In genomic region chr15:60373327-60373726, GRCh38 we compare ENCODE assay signal across 12 cellular contexts. TPM values are rescaled to one million over a fixed set of nuclear protein-coding genes. Genes with fewer than 3 reads are reported as not detected.
DNase-seq lines count a peak whose midpoint lies in the region; ATAC-seq and TF ChIP-seq lines count a peak whose summit lies in the region.
"Had no signal": no experiment of that assay in that cellular context is flagged by ENCODE, and none has a peak within 500 bp of the region (broad histone marks: within the 10 kb centered on the region; RNA-seq: fewer than 3 reads in every experiment).

No MANE protein-coding gene starts in this region.

- H3K27me3 Mint-ChIP-seq in chondrocyte (ENCODE audit: low read depth) = no peaks in the 10 kb centered on the region
- no peaks in the 10 kb centered on the region for H3K27me3 Mint-ChIP-seq in activated naive CD4-positive, alpha-beta T cell treated with anti-CD3 and anti-CD28 coated beads, Interleukin-2, amount 10 ng/mL, durations not matched to agents 7 days and 5 days
- H3K27me3 Mint-ChIP-seq in immature natural killer cell (ENCODE audit: low read depth in 3 of 3) = peaks cover 0 to 1% (median 0%) of the 10 kb centered on the region in 3 donors

- CTCF ChIA-PET in activated naive CD4-positive, alpha-beta T cell treated with anti-CD3 and anti-CD28 coated beads, Interleukin-2, amount 10 ng/mL, durations not matched to agents 7 days and 5 days (lab: Charles Lee) = interaction anchor here (1.4 kb wide), 1 partner anchor 11 kb away, joined by 4 read pairs; no protein-coding TSS in a partner anchor

- DNase-seq in heart right ventricle (no peak), cardiac septum (ENCODE audit: low spot score) (no peak), chondrocyte (ENCODE audit: low spot score) (no peak), immature natural killer cell (no peak)
- DNase-seq in activated naive CD4-positive, alpha-beta T cell treated with anti-CD3 and anti-CD28 coated beads, Interleukin-2, amount 10 ng/mL, durations not matched to agents 7 days and 5 days = no peak
- DNase-seq: AML-193, caudate nucleus, NCI-H748 treated with DMSO at 0.1 percent for 48 hours, T-helper 1 cell had no signal

- H3K36me3 ChIP-seq in heart right ventricle = peaks cover 0 to 100% (median 3%) of the 10 kb centered on the region in 9 donors
- no peaks in the 10 kb centered on the region for H3K36me3 ChIP-seq in neuron (ENCODE audit: insufficient read depth, low read length)
- H3K36me3 ChIP-seq in urinary bladder (ENCODE audit: insufficient read depth) = no peaks in the 10 kb centered on the region

- H3K27ac ChIP-seq in heart right ventricle (peak overlapping the region in 9 of 10 donors; percentile 58 to 95 (median 81)), urinary bladder (ENCODE audit: low read depth) (peak overlapping the region; percentile 27)

- H3K27ac Mint-ChIP-seq in chondrocyte (ENCODE audit: unreplicated experiment) = peak overlapping the region; percentile 99
- no peak overlapping the region for H3K27ac Mint-ChIP-seq in activated naive CD4-positive, alpha-beta T cell treated with anti-CD3 and anti-CD28 coated beads, Interleukin-2, amount 10 ng/mL, durations not matched to agents 7 days and 5 days
- peak overlapping the region in 2 of 6 donors; percentile 35 to 54 for H3K27ac Mint-ChIP-seq in immature natural killer cell

- peaks cover 3 to 97% (median 76%) of the 10 kb centered on the region in 9 donors for H3K4me1 ChIP-seq in heart right ventricle
- H3K4me1 ChIP-seq in neuron (ENCODE audit: insufficient read depth, low read length) = peaks cover 32% of the 10 kb centered on the region
- H3K4me1 ChIP-seq in urinary bladder (ENCODE audit: insufficient read depth) = peaks cover 2% of the 10 kb centered on the region

- peaks cover 98% of the 10 kb centered on the region for H3K4me1 Mint-ChIP-seq in chondrocyte (ENCODE audit: low read depth)
- no peaks in the 10 kb centered on the region for H3K4me1 Mint-ChIP-seq in activated naive CD4-positive, alpha-beta T cell treated with anti-CD3 and anti-CD28 coated beads, Interleukin-2, amount 10 ng/mL, durations not matched to agents 7 days and 5 days
- H3K4me1 Mint-ChIP-seq in immature natural killer cell = peaks cover 3 to 13% of the 10 kb centered on the region in 2 donors

- H3K4me3 Mint-ChIP-seq in chondrocyte (ENCODE audit: unreplicated experiment) (peak overlapping the region; percentile 29), immature natural killer cell (no peak overlapping the region)
- no peak overlapping the region for H3K4me3 Mint-ChIP-seq in activated naive CD4-positive, alpha-beta T cell treated with anti-CD3 and anti-CD28 coated beads, Interleukin-2, amount 10 ng/mL, durations not matched to agents 7 days and 5 days

- no peaks in the 10 kb centered on the region for H3K9me3 Mint-ChIP-seq in chondrocyte (ENCODE audit: low read depth)
- H3K9me3 Mint-ChIP-seq in activated naive CD4-positive, alpha-beta T cell treated with anti-CD3 and anti-CD28 coated beads, Interleukin-2, amount 10 ng/mL, durations not matched to agents 7 days and 5 days = no peaks in the 10 kb centered on the region
- no peaks in the 10 kb centered on the region for H3K9me3 Mint-ChIP-seq in immature natural killer cell

- H3K9me3 ChIP-seq in heart right ventricle = no peaks in the 10 kb centered on the region
- H3K9me3 ChIP-seq in neuron (ENCODE audit: low read length) = no peaks in the 10 kb centered on the region

- H3K27me3 ChIP-seq in heart right ventricle (no peaks in the 10 kb centered on the region), neuron (ENCODE audit: insufficient read depth, low read length) (no peaks in the 10 kb centered on the region)

- intact Hi-C loops in heart right ventricle (cut with DNase I) (no loop called here), cardiac septum (cut with DNase I) (loop anchor here (5.0 kb wide), 1 partner anchor 54 kb away; no protein-coding TSS in a partner anchor)

- no peak for TF ChIP-seq CTCF in heart right ventricle (IDR thresholded peaks at IDR 0.05)
- TF ChIP-seq CTCF in chondrocyte (IDR thresholded peaks at IDR 0.05) = no peak

- H3K4me3 ChIP-seq in heart right ventricle = no peak overlapping the region
- no peak overlapping the region for H3K4me3 ChIP-seq in neuron (ENCODE audit: low read length)
- no peak overlapping the region for H3K4me3 ChIP-seq in urinary bladder (ENCODE audit: low read depth, low read length)

- no peak for ATAC-seq in heart right ventricle
- no peak for ATAC-seq in GM18907 (IDR thresholded peaks at IDR 0.05; ENCODE audit: unreplicated experiment)

- H3K36me3 Mint-ChIP-seq in chondrocyte (ENCODE audit: low read depth) (peaks cover 56% of the 10 kb centered on the region), immature natural killer cell (peaks cover 0 to 33% (median 14%) of the 10 kb centered on the region in 3 donors)
- peaks cover 42% of the 10 kb centered on the region for H3K36me3 Mint-ChIP-seq in activated naive CD4-positive, alpha-beta T cell treated with anti-CD3 and anti-CD28 coated beads, Interleukin-2, amount 10 ng/mL, durations not matched to agents 7 days and 5 days

- WGBS in heart right ventricle, 2 donors = 91 to 93% methylated on average over 3 of the region's 3 CpGs
- 87% methylated on average over 3 of the region's 3 CpGs for WGBS in urinary bladder

- H2AFZ ChIP-seq in neuron (ENCODE audit: low read depth, low read length) = peak overlapping the region; percentile 73

RNA-seq across cellular contexts. Expression of gene ANXA2, which starts 24.5 kb away (rescaled TPM):
- total RNA-seq in heart right ventricle = 100 to 1,000 TPM in 9 of 10 donors, 10 to 100 TPM in 1; 98.7 to 341 (median 123) TPM
- 100 to 1,000 TPM; 166 to 539 TPM for polyA plus RNA-seq in heart right ventricle
- 177 TPM for total RNA-seq in cardiac septum
- 2,649 to 2,819 TPM (median 2,779 TPM) in 3 replicates for total RNA-seq in chondrocyte
- total RNA-seq in urinary bladder = 906 TPM
- 562 TPM for polyA plus RNA-seq in urinary bladder
- 100 to 1,000 TPM; 358 to 849 (median 423) TPM for polyA plus RNA-seq in immature natural killer cell
